9 cellular contexts compared by ENCODE assay signal in genomic region chr3:172530566-172530965, GRCh38. TPM values are rescaled to one million over a fixed set of nuclear protein-coding genes. Genes with fewer than 3 reads are reported as not detected.
DNase-seq lines count a peak whose midpoint lies in the region; ATAC-seq, FAIRE-seq and TF ChIP-seq lines count a peak whose summit lies in the region.
"Had no signal": no experiment of that assay in that cellular context is flagged by ENCODE, and none has a peak within 500 bp of the region (broad histone marks: within the 10 kb centered on the region; RNA-seq: fewer than 3 reads in every experiment).

No MANE protein-coding gene starts in this region.

- in situ Hi-C loops in KBM-7 (cut with MboI; ENCODE audit: low pct_unique_long_range_greater_than_20kb, low sequenced_read_pairs): no loop called here

- no peak overlapping the region for H3K4me2 ChIP-seq in neural progenitor cell

- no peak for TF ChIP-seq CTCF in neural progenitor cell (IDR thresholded peaks at IDR 0.05)

- peak; percentile 77 to 87 for ATAC-seq in activated naive CD4-positive, alpha-beta T cell treated with anti-CD3 and anti-CD28 coated beads, Interleukin-2, amount 50 U/mL, for 72 hours
- no peak for ATAC-seq in GM21723 (IDR thresholded peaks at IDR 0.05; ENCODE audit: unreplicated experiment)
- ATAC-seq in HG02763 (IDR thresholded peaks at IDR 0.05; ENCODE audit: unreplicated experiment): no peak

- peak overlapping the region; percentile 44 to 82 for H3K27ac Mint-ChIP-seq in activated naive CD4-positive, alpha-beta T cell treated with anti-CD3 and anti-CD28 coated beads, Interleukin-2, amount 50 U/mL, for 72 hours
- no peak overlapping the region for H3K27ac Mint-ChIP-seq in neural progenitor cell

- DNase-seq in GM19239 (ENCODE audit: insufficient read length, low spot score) (no peak), KBM-7 (peak; percentile 78), neural progenitor cell (ENCODE audit: low spot score) (no peak), 8988T (no peak)
- peak in 1 of 2 donors; percentile 28 for DNase-seq in activated naive CD4-positive, alpha-beta T cell treated with anti-CD3 and anti-CD28 coated beads, Interleukin-2, amount 50 U/mL, for 72 hours (ENCODE audit: low spot score in 2 of 2)
- DNase-seq: testis had no signal

- peaks cover 2% of the 10 kb centered on the region for H3K27me3 Mint-ChIP-seq in neural progenitor cell (ENCODE audit: insufficient read depth, low read depth)

- no peak overlapping the region for H3K4me3 ChIP-seq in neural progenitor cell
- H3K4me3 ChIP-seq: ascending aorta, testis had no signal

- peaks cover 0 to 12% of the 10 kb centered on the region in 2 donors for H3K9me3 Mint-ChIP-seq in activated naive CD4-positive, alpha-beta T cell treated with anti-CD3 and anti-CD28 coated beads, Interleukin-2, amount 50 U/mL, for 72 hours
- H3K9me3 Mint-ChIP-seq in neural progenitor cell: no peaks in the 10 kb centered on the region

- H3K27me3 ChIP-seq in neural progenitor cell: no peaks in the 10 kb centered on the region
- H3K27me3 ChIP-seq: ascending aorta, testis had no signal

- H3K4me3 Mint-ChIP-seq in neural progenitor cell: no peak overlapping the region

- H3K9ac ChIP-seq in neural progenitor cell: no peak overlapping the region

- FAIRE-seq in GM19239 (lab: Jason Lieb, UNC): peak; percentile 62

- no peaks in the 10 kb centered on the region for H3K36me3 ChIP-seq in neural progenitor cell
- H3K36me3 ChIP-seq: ascending aorta had no signal

- no peak overlapping the region for H3K27ac ChIP-seq in neural progenitor cell
- H3K27ac ChIP-seq: ascending aorta, testis had no signal

- no peaks in the 10 kb centered on the region for H3K9me3 ChIP-seq in neural progenitor cell (ENCODE audit: low read depth)
- H3K9me3 ChIP-seq: ascending aorta, testis had no signal

- H3K4me1 ChIP-seq in neural progenitor cell: no peaks in the 10 kb centered on the region
- H3K4me1 ChIP-seq: ascending aorta, testis had no signal

- H3K36me3 Mint-ChIP-seq in activated naive CD4-positive, alpha-beta T cell treated with anti-CD3 and anti-CD28 coated beads, Interleukin-2, amount 50 U/mL, for 72 hours: peaks cover 4 to 16% of the 10 kb centered on the region in 2 donors
- H3K36me3 Mint-ChIP-seq in neural progenitor cell: no peaks in the 10 kb centered on the region

- no peaks in the 10 kb centered on the region for H3K4me1 Mint-ChIP-seq in neural progenitor cell

- H3K79me2 ChIP-seq in neural progenitor cell (ENCODE audit: low read depth): no peaks in the 10 kb centered on the region

- no peaks in the 10 kb centered on the region for H3F3A ChIP-seq in neural progenitor cell (ENCODE audit: low read depth)

- peak overlapping the region; percentile 26 for H2AFZ ChIP-seq in neural progenitor cell (replicated peaks)

- H4K20me1 ChIP-seq in neural progenitor cell (ENCODE audit: low read depth): no peaks in the 10 kb centered on the region

RNA-seq across cellular contexts. Expression of gene TNFSF10, which starts 7.3 kb away (rescaled TPM):
- 10 to 100 TPM; 32.7 to 99.9 TPM for total RNA-seq in activated naive CD4-positive, alpha-beta T cell treated with anti-CD3 and anti-CD28 coated beads, Interleukin-2, amount 50 U/mL, for 72 hours
- total RNA-seq in neural progenitor cell (ENCODE audit: low replicate concordance): not detected in 2 replicates

Comparison
In these comparisons a context has a peak if more than half of its experiments do, and no peak if none do; other contexts are left out.
1. ATAC-seq: peak in activated naive CD4-positive, alpha-beta T cell treated with anti-CD3 and anti-CD28 coated beads, Interleukin-2, amount 50 U/mL, for 72 hours (2 of 2); none in GM21723 (single experiment) and HG02763 (single experiment).
2. RNA of gene TNFSF10, which starts 7.3 kb away (total RNA-seq): 32.7 to 99.9 TPM in activated naive CD4-positive, alpha-beta T cell treated with anti-CD3 and anti-CD28 coated beads, Interleukin-2, amount 50 U/mL, for 72 hours; not detected in neural progenitor cell; every median in the first group is over 10 times any median in the second.